13 cellular contexts compared by ENCODE assay signal in genomic region chr16:73056383-73056782, GRCh38. TPM values are rescaled to one million over a fixed set of nuclear protein-coding genes. Genes with fewer than 3 reads are reported as not detected.
DNase-seq lines count a peak whose midpoint lies in the region; ATAC-seq and TF ChIP-seq lines count a peak whose summit lies in the region.
"Had no signal": no experiment of that assay in that cellular context is flagged by ENCODE, and none has a peak within 500 bp of the region (broad histone marks: within the 10 kb centered on the region; RNA-seq: fewer than 3 reads in every experiment).

No MANE protein-coding gene starts in this region.

- no peak for TF ChIP-seq POLR2A in upper lobe of left lung (IDR thresholded peaks at IDR 0.05)

- intact Hi-C loops in posterior vena cava (cut with DNase I) = no loop called here

- peaks cover 4% of the 10 kb centered on the region for H3K36me3 Mint-ChIP-seq in activated naive CD4-positive, alpha-beta T cell treated with anti-CD3 and anti-CD28 coated beads, Interleukin-2, amount 10 ng/mL, durations not matched to agents 7 days and 5 days
- peaks cover 5 to 7% of the 10 kb centered on the region in 2 donors for H3K36me3 Mint-ChIP-seq in activated naive CD4-positive, alpha-beta T cell treated with anti-CD3 and anti-CD28 coated beads, Interleukin-2, amount 50 U/mL, for 72 hours

- H3K9me3 ChIP-seq in mesodermal cell (ENCODE audit: control insufficient read depth, low read length) = no peaks in the 10 kb centered on the region
- H3K9me3 ChIP-seq in upper lobe of left lung = no peaks in the 10 kb centered on the region
- H3K9me3 ChIP-seq: BLaER1 had no signal

- H3K4me1 ChIP-seq in mesodermal cell (ENCODE audit: control insufficient read depth, insufficient read depth, low read length, poor library complexity, severe bottlenecking) = peaks cover 54% of the 10 kb centered on the region
- H3K4me1 ChIP-seq in upper lobe of left lung = peaks cover 41 to 62% (median 58%) of the 10 kb centered on the region in 4 donors

- H3K27ac ChIP-seq in cingulate gyrus (ENCODE audit: low read depth, low read length) (peak overlapping the region; percentile 85), mesodermal cell (ENCODE audit: low read depth, low read length, severe bottlenecking) (peak overlapping the region; percentile 19), upper lobe of left lung (peak overlapping the region; percentile 93 to 98 (median 95))
- H3K27ac ChIP-seq: BLaER1, HL-60 had no signal

- peak overlapping the region; percentile 65 for H3K4me3 ChIP-seq in mesodermal cell (ENCODE audit: extremely low read depth, insufficient read depth, low read length, poor library complexity, severe bottlenecking)
- H3K4me3 ChIP-seq in upper lobe of left lung = peak overlapping the region in 3 of 4 donors; percentile 81 to 91 (median 82)
- H3K4me3 ChIP-seq: BLaER1 had no signal

- ATAC-seq in activated naive CD4-positive, alpha-beta T cell treated with anti-CD3 and anti-CD28 coated beads, Interleukin-2, amount 50 U/mL, for 72 hours = no peak
- no peak for ATAC-seq in upper lobe of left lung (ENCODE audit: low FRiP score in 2 of 2)

- H3K4me1 Mint-ChIP-seq in activated naive CD4-positive, alpha-beta T cell treated with anti-CD3 and anti-CD28 coated beads, Interleukin-2, amount 10 ng/mL, durations not matched to agents 7 days and 5 days = peaks cover 39% of the 10 kb centered on the region

- CTCF ChIA-PET in activated naive CD4-positive, alpha-beta T cell treated with anti-CD3 and anti-CD28 coated beads, Interleukin-2, amount 10 ng/mL, durations not matched to agents 7 days and 5 days (lab: Charles Lee) = interaction anchor here (2.1 kb wide), 1 partner anchor 224 kb away, joined by 6 read pairs; no protein-coding TSS in a partner anchor

- TF ChIP-seq CTCF in upper lobe of left lung (IDR thresholded peaks at IDR 0.05) = no peak

- H3K9me3 Mint-ChIP-seq in activated naive CD4-positive, alpha-beta T cell treated with anti-CD3 and anti-CD28 coated beads, Interleukin-2, amount 10 ng/mL, durations not matched to agents 7 days and 5 days = no peaks in the 10 kb centered on the region
- no peaks in the 10 kb centered on the region for H3K9me3 Mint-ChIP-seq in activated naive CD4-positive, alpha-beta T cell treated with anti-CD3 and anti-CD28 coated beads, Interleukin-2, amount 50 U/mL, for 72 hours
- H3K9me3 Mint-ChIP-seq: activated CD4-positive, alpha-beta memory T cell treated with anti-CD3 and anti-CD28 coated beads for 36 hours had no signal

- no peak overlapping the region for H3K27ac Mint-ChIP-seq in activated naive CD4-positive, alpha-beta T cell treated with anti-CD3 and anti-CD28 coated beads, Interleukin-2, amount 10 ng/mL, durations not matched to agents 7 days and 5 days
- H3K27ac Mint-ChIP-seq in activated naive CD4-positive, alpha-beta T cell treated with anti-CD3 and anti-CD28 coated beads, Interleukin-2, amount 50 U/mL, for 72 hours = no peak overlapping the region
- H3K27ac Mint-ChIP-seq: activated CD4-positive, alpha-beta memory T cell treated with anti-CD3 and anti-CD28 coated beads for 36 hours had no signal

- no peaks in the 10 kb centered on the region for H3K27me3 ChIP-seq in upper lobe of left lung

- H3K27me3 Mint-ChIP-seq in activated naive CD4-positive, alpha-beta T cell treated with anti-CD3 and anti-CD28 coated beads, Interleukin-2, amount 10 ng/mL, durations not matched to agents 7 days and 5 days = peaks cover 29% of the 10 kb centered on the region

- DNase-seq in activated naive CD4-positive, alpha-beta T cell treated with anti-CD3 and anti-CD28 coated beads, Interleukin-2, amount 10 ng/mL, durations not matched to agents 7 days and 5 days = no peak
- DNase-seq in activated naive CD4-positive, alpha-beta T cell treated with anti-CD3 and anti-CD28 coated beads, Interleukin-2, amount 50 U/mL, for 72 hours (ENCODE audit: low spot score in 2 of 2) = no peak
- DNase-seq in upper lobe of left lung = no peak
- DNase-seq in activated CD4-positive, alpha-beta T cell treated with anti-CD3 and anti-CD28 coated beads for 4 hours = no peak
- DNase-seq in NCI-H226 = no peak
- no peak for DNase-seq in posterior vena cava (ENCODE audit: low spot score)
- DNase-seq: activated CD4-positive, alpha-beta memory T cell treated with anti-CD3 and anti-CD28 coated beads for 36 hours; NCI-H510A; stimulated activated CD4-positive, alpha-beta T cell treated with anti-CD3 and anti-CD28 coated beads, Interleukin-4, amount 100 ng/mL, for 24 hours had no signal

- TF ChIP-seq EP300 in upper lobe of left lung (IDR thresholded peaks at IDR 0.05) = no peak

- 17 to 29% methylated on average over 1 of the region's 5 CpGs for WGBS in mesodermal cell (ENCODE audit: insufficient coverage in 2 of 2), 2 experiments
- WGBS in upper lobe of left lung, 2 donors = 60 to 65% methylated on average over 5 of the region's 5 CpGs

- H3K36me3 ChIP-seq in mesodermal cell (ENCODE audit: control insufficient read depth, insufficient read depth, low read length) (no peaks in the 10 kb centered on the region), upper lobe of left lung (no peaks in the 10 kb centered on the region)
- H3K36me3 ChIP-seq: BLaER1 had no signal

- H3K4me3 Mint-ChIP-seq in activated naive CD4-positive, alpha-beta T cell treated with anti-CD3 and anti-CD28 coated beads, Interleukin-2, amount 10 ng/mL, durations not matched to agents 7 days and 5 days = peak overlapping the region; percentile 43
- H3K4me3 Mint-ChIP-seq: activated CD4-positive, alpha-beta memory T cell treated with anti-CD3 and anti-CD28 coated beads for 36 hours had no signal

RNA-seq across cellular contexts. Expression of gene ZFHX3, which starts 8.5 kb away (rescaled TPM):
- total RNA-seq in activated naive CD4-positive, alpha-beta T cell treated with anti-CD3 and anti-CD28 coated beads, Interleukin-2, amount 50 U/mL, for 72 hours = 1 to 10 TPM in 1 of 2 donors, under 1 TPM in 1; 0.07 to 1.7 TPM
- 5.9 TPM for polyA plus RNA-seq in mesodermal cell (2013, experiment 1 of 2)
- polyA plus RNA-seq in mesodermal cell (2013, experiment 2 of 2) = 4.4 TPM
- total RNA-seq in upper lobe of left lung = 10 to 100 TPM; 22.4 to 40.3 (median 27.0) TPM
- 10 to 100 TPM; 40.8 to 43.7 TPM for total RNA-seq in posterior vena cava

Comparison
In these comparisons a context has a peak if more than half of its experiments do, and no peak if none do; other contexts are left out.
1. H3K27ac ChIP-seq: peak in every context shown above with its lines; median percentile 95 in upper lobe of left lung; 85 in cingulate gyrus; 19 in mesodermal cell.
2. RNA of gene ZFHX3, which starts 8.5 kb away (total RNA-seq): 40.8 to 43.7 TPM in posterior vena cava and 22.4 to 40.3 TPM in upper lobe of left lung; 0.07 to 1.7 TPM in activated naive CD4-positive, alpha-beta T cell treated with anti-CD3 and anti-CD28 coated beads, Interleukin-2, amount 50 U/mL, for 72 hours; every median in the first group is over 4 times any median in the second.